Comparison of ENCODE assay signal across 1 cellular context in genomic region chr19:1780272-1780957, GRCh38.
TF ChIP-seq lines count a peak whose summit lies in the region.

No MANE protein-coding gene starts in this region.

TF ChIP-seq in IMR-90, 13 proteins besides CTCF, POLR2A, EP300 and RAD21:
- no peak for TF ChIP-seq RFX5 (IDR thresholded peaks at IDR 0.05; ENCODE audit: low read depth, low read length)
- no peak for TF ChIP-seq SMC3 (IDR thresholded peaks at IDR 0.05; ENCODE audit: low read depth, low read length)
- TF ChIP-seq BHLHE40 (IDR thresholded peaks at IDR 0.05; ENCODE audit: low read depth, low read length): no peak
- TF ChIP-seq FOS (IDR thresholded peaks at IDR 0.05; ENCODE audit: low read depth, low read length): no peak
- no peak for TF ChIP-seq RCOR1 (IDR thresholded peaks at IDR 0.05; ENCODE audit: insufficient replicate concordance, low read length)
- no peak for TF ChIP-seq CHD1 (IDR thresholded peaks at IDR 0.05; ENCODE audit: low read depth, low read length)
